ENCODE assay signal across 15 cellular contexts in genomic region chr10:21097926-21098355, GRCh38.
DNase-seq lines count a peak whose midpoint lies in the region; ATAC-seq and TF ChIP-seq lines count a peak whose summit lies in the region.
"Had no signal": no experiment of that assay in that cellular context is flagged by ENCODE, and none has a peak within 500 bp of the region (broad histone marks: within the 10 kb centered on the region; RNA-seq: fewer than 3 reads in every experiment).

No MANE protein-coding gene starts in this region.

- peak overlapping the region in 1 of 2 experiments; percentile 90 for H3K14ac ChIP-seq in mesenchymal stem cell (ENCODE audit: low read length in 2 of 2)

- H2BK15ac ChIP-seq in mesenchymal stem cell (ENCODE audit: low read depth, poor library complexity, severe bottlenecking), result no peak overlapping the region

- ATAC-seq in PC-3, result no peak
- ATAC-seq in HG03439 (IDR thresholded peaks at IDR 0.05; ENCODE audit: unreplicated experiment), result no peak
- ATAC-seq in HG03280 (IDR thresholded peaks at IDR 0.05; ENCODE audit: unreplicated experiment), result no peak
- ATAC-seq: Right ventricle myocardium inferior had no signal

- no peaks in the 10 kb centered on the region for H4K20me1 ChIP-seq in PC-3 (ENCODE audit: low read length)

- H2BK120ac ChIP-seq in mesenchymal stem cell (ENCODE audit: low read depth, low read length), result no peak overlapping the region

- H3K4me1 ChIP-seq in ACC112 (ENCODE audit: control insufficient read depth, insufficient read depth, low read length, unreplicated experiment) (peaks cover 38% of the 10 kb centered on the region), PC-3 (ENCODE audit: insufficient read depth, low read length) (peaks cover 43% of the 10 kb centered on the region), mesenchymal stem cell (ENCODE audit: control insufficient read depth, insufficient read depth, low read depth, low read length) (no peaks in the 10 kb centered on the region)

- H3K23ac ChIP-seq in mesenchymal stem cell (ENCODE audit: low read length in 2 of 2), result no peak overlapping the region

- H3K9me3 ChIP-seq in PC-3 (ENCODE audit: low read length) (no peaks in the 10 kb centered on the region), mesenchymal stem cell (ENCODE audit: control insufficient read depth, low read length) (no peaks in the 10 kb centered on the region)

- H3K4me2 ChIP-seq in PC-3 (ENCODE audit: low read length) (peak overlapping the region; percentile 50), mesenchymal stem cell (ENCODE audit: low read length, poor library complexity, severe bottlenecking) (no peak overlapping the region)

- H3K79me1 ChIP-seq in mesenchymal stem cell (replicated peaks; ENCODE audit: low read length, poor library complexity, severe bottlenecking), result no peaks in the 10 kb centered on the region

- no peak overlapping the region for H2BK5ac ChIP-seq in mesenchymal stem cell (ENCODE audit: low read depth, low read length, poor library complexity, severe bottlenecking)

- TF ChIP-seq CTCF in PC-3 (conservative IDR thresholded peaks at IDR 0.05; ENCODE audit: low read depth, low read length) (no peak), brain microvascular endothelial cell (IDR thresholded peaks at IDR 0.05; ENCODE audit: low read depth, low read length, missing control alignments) (no peak)

- H3K4ac ChIP-seq in mesenchymal stem cell (ENCODE audit: low read depth in 1 of 2, low read length in 2 of 2), result no peak overlapping the region

- H4K8ac ChIP-seq in mesenchymal stem cell (ENCODE audit: low read length), result no peak overlapping the region

- H3K79me2 ChIP-seq in ACC112 (ENCODE audit: control insufficient read depth, insufficient read depth, low read length, unreplicated experiment) (no peaks in the 10 kb centered on the region), PC-3 (ENCODE audit: low read length) (no peaks in the 10 kb centered on the region)

- H2BK12ac ChIP-seq in mesenchymal stem cell (ENCODE audit: low read length in 2 of 2), result peak overlapping the region in 1 of 2 experiments; percentile 76

- BruUV-seq in PC-3 (replicated peaks; lab: Mats Ljungman, UMichigan), result TSS peak; percentile 96

- intact Hi-C loops in PC-3 (cut with micrococcal nuclease), result loop anchor here (1.0 to 5.0 kb wide), 2 partner anchors 37 to 69 kb away; no protein-coding TSS in a partner anchor

- peak overlapping the region in 1 of 2 experiments; percentile 68 for H3K18ac ChIP-seq in mesenchymal stem cell (ENCODE audit: low read depth in 1 of 2, low read length in 2 of 2)

- no peak overlapping the region for H3K4me3 ChIP-seq in ACC112 (ENCODE audit: low read depth, low read length)
- H3K4me3 ChIP-seq in PC-3 (ENCODE audit: low read length), result no peak overlapping the region
- no peak overlapping the region for H3K4me3 ChIP-seq in brain microvascular endothelial cell (ENCODE audit: low read depth, low read length)
- H3K4me3 ChIP-seq in mesenchymal stem cell (ENCODE audit: insufficient read depth in 1 of 2, low read depth in 1 of 2, low read length in 2 of 2), result no peak overlapping the region

- H3K9ac ChIP-seq in PC-3 (ENCODE audit: low read length) (peak overlapping the region; percentile 30; the same call in 1 of the 2 replicates), mesenchymal stem cell (ENCODE audit: low read length) (peak overlapping the region; percentile 23)

- POLR2A ChIA-PET in PC-3 (lab: Charles Lee; ENCODE audit: unreplicated experiment), result interaction anchor here (0.5 to 0.6 kb wide), 3 partner anchors 95 to 290 kb away, joined by 3 to 6 read pairs (median 3); no protein-coding TSS in a partner anchor

- no peaks in the 10 kb centered on the region for H3F3A ChIP-seq in PC-3 (ENCODE audit: low read length, unreplicated experiment)

- H3K36me3 ChIP-seq in ACC112 (ENCODE audit: insufficient read depth, low read length), result no peaks in the 10 kb centered on the region
- no peaks in the 10 kb centered on the region for H3K36me3 ChIP-seq in PC-3 (ENCODE audit: low read depth, low read length)
- H3K36me3 ChIP-seq in brain microvascular endothelial cell (replicated peaks), result no peaks in the 10 kb centered on the region
- no peaks in the 10 kb centered on the region for H3K36me3 ChIP-seq in mesenchymal stem cell (ENCODE audit: control insufficient read depth in 1 of 2, insufficient read depth in 2 of 2, low read depth in 1 of 2, low read length in 2 of 2)

- H4K91ac ChIP-seq in mesenchymal stem cell (ENCODE audit: low read length), result no peak overlapping the region

- 96% methylated on average over 5 of the region's 5 CpGs for WGBS in mesenchymal stem cell

- H3K27me3 ChIP-seq in ACC112 (ENCODE audit: insufficient read depth, low read length), result no peaks in the 10 kb centered on the region
- H3K27me3 ChIP-seq in PC-3 (ENCODE audit: low read length), result no peaks in the 10 kb centered on the region
- no peaks in the 10 kb centered on the region for H3K27me3 ChIP-seq in brain microvascular endothelial cell (replicated peaks)
- H3K27me3 ChIP-seq in mesenchymal stem cell (ENCODE audit: control insufficient read depth in 1 of 2, insufficient read depth in 1 of 2, low read length in 2 of 2), result no peaks in the 10 kb centered on the region

- H2AFZ ChIP-seq in ACC112 (ENCODE audit: low read length, unreplicated experiment) (no peak overlapping the region), PC-3 (ENCODE audit: low read length) (no peak overlapping the region), mesenchymal stem cell (ENCODE audit: low read depth, low read length) (no peak overlapping the region)

- no peak for DNase-seq in PC-3
- no peak for DNase-seq in brain microvascular endothelial cell
- DNase-seq in mesenchymal stem cell, result no peak
- no peak for DNase-seq in ureter (ENCODE audit: low spot score)
- DNase-seq in stimulated activated CD4-positive, alpha-beta T cell treated with anti-CD3 and anti-CD28 coated beads, Interleukin-4, amount 100 ng/mL, for 4 hours, result no peak
- DNase-seq: CD4-positive, CD25-positive, alpha-beta regulatory T cell; GF-D8; Kasumi-1; NCI-H187 treated with DMSO at 0.1 percent for 48 hours; NCI-H2171 treated with DMSO at 0.1 percent for 48 hours; NCI-H524 had no signal

- H2AK5ac ChIP-seq in mesenchymal stem cell (ENCODE audit: low read length, severe bottlenecking), result no peak overlapping the region

- in situ Hi-C loops in brain microvascular endothelial cell (cut with HindIII; ENCODE audit: low pct_ligation_motif_present, low sequenced_read_pairs), result no loop called here

- H3K9me2 ChIP-seq in PC-3 (replicated peaks; ENCODE audit: low read length), result no peaks in the 10 kb centered on the region

- H3K27ac ChIP-seq in ACC112 (ENCODE audit: low read depth, low read length), result peak overlapping the region; percentile 83
- H3K27ac ChIP-seq in PC-3 (ENCODE audit: low read length), result peak overlapping the region; percentile 84
- peak overlapping the region; percentile 63 for H3K27ac ChIP-seq in brain microvascular endothelial cell
- no peak overlapping the region for H3K27ac ChIP-seq in mesenchymal stem cell (ENCODE audit: low read length, poor library complexity, severe bottlenecking)

- CTCF ChIA-PET in PC-3 (lab: Charles Lee), result no interaction called here
